ENCODE assay signal across 2 cellular contexts in the genomic region with DNA sequence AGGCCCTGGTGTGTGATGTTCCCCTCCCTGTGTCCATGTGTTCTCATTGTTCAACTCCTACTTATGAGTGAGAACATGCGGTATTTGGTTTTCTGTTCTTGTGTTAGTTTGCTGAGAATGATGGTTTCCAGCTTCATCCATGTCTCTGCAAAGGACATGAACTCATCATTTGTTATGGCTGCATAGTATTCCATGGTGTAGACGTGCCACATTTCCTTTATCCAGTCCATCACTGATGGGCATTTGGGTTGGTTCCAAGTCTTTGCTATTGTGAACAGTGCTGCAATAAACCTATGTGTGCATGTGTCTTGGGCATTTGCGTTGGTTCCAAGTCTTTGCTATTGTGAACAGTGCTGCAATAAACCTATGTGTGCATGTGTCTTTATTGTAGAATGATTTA.
TF ChIP-seq lines count a peak whose summit lies in the region.

No MANE protein-coding gene starts in this region.

TF ChIP-seq in WTC11, 78 proteins besides CTCF, POLR2A, EP300 and RAD21:
- peak; percentile 10; the same call in 1 of the 2 replicates for TF ChIP-seq ZNF317 (CRISPR knock-in tag; IDR thresholded peaks at IDR 0.05; ENCODE audit: borderline replicate concordance, low read depth)

TF ChIP-seq in HepG2, 621 proteins besides CTCF, POLR2A, EP300 and RAD21:
- TF ChIP-seq, protein P1, sequence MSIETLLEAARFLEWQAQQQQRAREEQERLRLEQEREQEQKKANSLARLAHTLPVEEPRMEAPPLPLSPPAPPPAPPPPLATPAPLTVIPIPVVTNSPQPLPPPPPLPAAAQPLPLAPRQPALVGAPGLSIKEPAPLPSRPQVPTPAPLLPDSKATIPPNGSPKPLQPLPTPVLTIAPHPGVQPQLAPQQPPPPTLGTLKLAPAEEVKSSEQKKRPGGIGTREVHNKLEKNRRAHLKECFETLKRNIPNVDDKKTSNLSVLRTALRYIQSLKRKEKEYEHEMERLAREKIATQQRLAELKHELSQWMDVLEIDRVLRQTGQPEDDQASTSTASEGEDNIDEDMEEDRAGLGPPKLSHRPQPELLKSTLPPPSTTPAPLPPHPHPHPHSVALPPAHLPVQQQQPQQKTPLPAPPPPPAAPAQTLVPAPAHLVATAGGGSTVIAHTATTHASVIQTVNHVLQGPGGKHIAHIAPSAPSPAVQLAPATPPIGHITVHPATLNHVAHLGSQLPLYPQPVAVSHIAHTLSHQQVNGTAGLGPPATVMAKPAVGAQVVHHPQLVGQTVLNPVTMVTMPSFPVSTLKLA (IDR thresholded peaks at IDR 0.05) = 0 out of 2 replicates have a peak, but pooled peaks have one; percentile 18
